In the genomic region with DNA sequence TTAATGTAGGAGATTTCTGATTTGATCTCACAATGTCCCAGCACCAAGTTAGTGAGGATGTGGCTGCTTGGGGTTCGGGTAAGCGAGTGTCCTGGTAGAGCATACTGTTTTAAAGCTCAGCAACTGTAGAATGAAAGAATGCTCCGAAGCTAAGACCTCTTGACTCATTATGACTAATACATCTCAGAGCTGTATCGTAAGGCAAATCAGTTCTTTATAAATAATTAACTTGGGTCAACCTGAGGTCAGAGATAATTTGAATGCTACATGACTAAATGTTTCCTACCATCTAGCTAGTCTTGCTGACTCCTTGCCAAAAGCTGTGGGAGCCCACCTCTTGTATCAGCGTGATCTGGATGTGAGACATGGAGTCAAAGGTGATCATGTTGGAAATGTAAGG, we compare ENCODE assay signal across 8 cellular contexts.
DNase-seq lines count a peak whose midpoint lies in the region; ATAC-seq, FAIRE-seq and TF ChIP-seq lines count a peak whose summit lies in the region.

No MANE protein-coding gene starts in this region.

- H3K4me1 Mint-ChIP-seq in T-helper 17 cell, result no peaks in the 10 kb centered on the region

- H3K4me1 ChIP-seq in mammary epithelial cell (ENCODE audit: insufficient read depth, low read length), result peaks cover 10% of the 10 kb centered on the region
- no peaks in the 10 kb centered on the region for H3K4me1 ChIP-seq in small intestine (ENCODE audit: control insufficient read depth in 2 of 2, insufficient read depth in 1 of 2, low read depth in 1 of 2, low read length in 1 of 2)

- no peaks in the 10 kb centered on the region for H3K36me3 ChIP-seq in mammary epithelial cell (ENCODE audit: insufficient read depth, low read length)
- H3K36me3 ChIP-seq in small intestine (ENCODE audit: control insufficient read depth in 2 of 2, insufficient read depth in 2 of 2, low read length in 2 of 2), result no peaks in the 10 kb centered on the region

- TF ChIP-seq POLR2A in erythroblast (IDR thresholded peaks at IDR 0.05; ENCODE audit: low read length), result no peak

- H4K20me1 ChIP-seq in mammary epithelial cell (ENCODE audit: insufficient read depth, low read length), result no peaks in the 10 kb centered on the region

- intact Hi-C loops in mammary epithelial cell (cut with micrococcal nuclease), result no loop called here

- H3K36me3 Mint-ChIP-seq in T-helper 17 cell (ENCODE audit: low read depth), result no peaks in the 10 kb centered on the region

- no peaks in the 10 kb centered on the region for H3K27me3 Mint-ChIP-seq in T-helper 17 cell

- H3K27ac ChIP-seq in mammary epithelial cell (ENCODE audit: insufficient read depth, low read depth, low read length) (no peak overlapping the region), small intestine (ENCODE audit: low read depth in 1 of 2, low read length in 1 of 2) (peak overlapping the region; percentile 9 to 69)

- BruUV-seq in mammary epithelial cell (replicated peaks; lab: Mats Ljungman, UMichigan), result no TSS peak

- in situ Hi-C loops in mammary epithelial cell (cut with MboI; ENCODE audit: low sequenced_read_pairs in 2 of 2), result no loop called here

- no peak overlapping the region for H3K4me3 ChIP-seq in mammary epithelial cell (replicated peaks in 1 of 3; ENCODE audit: insufficient read depth in 1 of 3, low read depth in 2 of 3, low read length in 3 of 3)
- H3K4me3 ChIP-seq in small intestine (ENCODE audit: low read depth in 1 of 2, low read length in 2 of 2), result no peak overlapping the region

- no peaks in the 10 kb centered on the region for H3K79me2 ChIP-seq in mammary epithelial cell (ENCODE audit: insufficient read depth, low read length)

- WGBS in mammary epithelial cell (ENCODE audit: low coverage, missing lambda C conversion rate), result 51% methylated on average over 4 of the region's 5 CpGs
- WGBS in small intestine, 3 donors, result 8 to 42% (median 21%) methylated on average over 5 of the region's 5 CpGs

- H3K27me3 ChIP-seq in mammary epithelial cell (ENCODE audit: insufficient read depth, low read length) (no peaks in the 10 kb centered on the region), small intestine (ENCODE audit: control insufficient read depth in 2 of 2, insufficient read depth in 2 of 2, low read length in 2 of 2) (no peaks in the 10 kb centered on the region)

- no peak overlapping the region for H3K4me3 Mint-ChIP-seq in T-helper 17 cell

- H3K9me3 ChIP-seq in mammary epithelial cell (replicated peaks; ENCODE audit: insufficient read depth, low read length) (no peaks in the 10 kb centered on the region), small intestine (ENCODE audit: control insufficient read depth, low read depth) (no peaks in the 10 kb centered on the region), T-helper 17 cell (ENCODE audit: control insufficient read depth, low read length, poor library complexity, severe bottlenecking) (no peaks in the 10 kb centered on the region)

- dilution Hi-C loops in mammary epithelial cell (cut with HindIII; ENCODE audit: low sequenced_read_pairs), result no loop called here

- no peak overlapping the region for H3K27ac Mint-ChIP-seq in T-helper 17 cell

- DNase-seq in mammary epithelial cell, result peak; percentile 84
- peak; percentile 89 for DNase-seq in small intestine
- DNase-seq in erythroblast (lab: John Stamatoyannopoulos, UW), result no peak
- no peak for DNase-seq in T-helper 17 cell

- H3K4me2 ChIP-seq in mammary epithelial cell (ENCODE audit: insufficient read depth, low read depth, low read length), result peak overlapping the region; percentile 16

- no peak for TF ChIP-seq CTCF in mammary epithelial cell (conservative IDR thresholded peaks at IDR 0.05 in 1 of 2, IDR thresholded peaks at IDR 0.05 in 1 of 2; ENCODE audit: extremely low read depth in 1 of 2, insufficient read depth in 1 of 2, low read depth in 1 of 2, low read length in 2 of 2)

- FAIRE-seq in small intestine (lab: Jason Lieb, UNC), result no peak

- peak; percentile 94 for ATAC-seq in GM18909 (IDR thresholded peaks at IDR 0.05; ENCODE audit: poor library complexity, unreplicated experiment)
- ATAC-seq in HG03457 (IDR thresholded peaks at IDR 0.05; ENCODE audit: unreplicated experiment), result peak; percentile 87
- no peak for ATAC-seq in GM18858 (IDR thresholded peaks at IDR 0.05; ENCODE audit: unreplicated experiment)
- no peak for ATAC-seq in T-helper 17 cell
- ATAC-seq in GM21367 (IDR thresholded peaks at IDR 0.05; ENCODE audit: unreplicated experiment), result no peak

- H2AFZ ChIP-seq in mammary epithelial cell (ENCODE audit: low read depth, low read length), result no peak overlapping the region

- CTCF ChIA-PET in mammary epithelial cell (lab: Charles Lee; ENCODE audit: low non-redundant PET), result no interaction called here

- no peak overlapping the region for H3K9ac ChIP-seq in mammary epithelial cell (ENCODE audit: insufficient read depth, low read length)

Comparison
In these comparisons a context has a peak if more than half of its experiments do, and no peak if none do; other contexts are left out.
1. ATAC-seq: peak in GM18909 (single experiment) and HG03457 (single experiment); none in GM18858 (single experiment), T-helper 17 cell (single experiment) and GM21367 (single experiment).
2. DNase-seq: peak in mammary epithelial cell (single experiment) and small intestine (single experiment); none in erythroblast (0 of 2) and T-helper 17 cell (0 of 3).